Comparison of ENCODE assay signal across 13 cellular contexts in the genomic region with DNA sequence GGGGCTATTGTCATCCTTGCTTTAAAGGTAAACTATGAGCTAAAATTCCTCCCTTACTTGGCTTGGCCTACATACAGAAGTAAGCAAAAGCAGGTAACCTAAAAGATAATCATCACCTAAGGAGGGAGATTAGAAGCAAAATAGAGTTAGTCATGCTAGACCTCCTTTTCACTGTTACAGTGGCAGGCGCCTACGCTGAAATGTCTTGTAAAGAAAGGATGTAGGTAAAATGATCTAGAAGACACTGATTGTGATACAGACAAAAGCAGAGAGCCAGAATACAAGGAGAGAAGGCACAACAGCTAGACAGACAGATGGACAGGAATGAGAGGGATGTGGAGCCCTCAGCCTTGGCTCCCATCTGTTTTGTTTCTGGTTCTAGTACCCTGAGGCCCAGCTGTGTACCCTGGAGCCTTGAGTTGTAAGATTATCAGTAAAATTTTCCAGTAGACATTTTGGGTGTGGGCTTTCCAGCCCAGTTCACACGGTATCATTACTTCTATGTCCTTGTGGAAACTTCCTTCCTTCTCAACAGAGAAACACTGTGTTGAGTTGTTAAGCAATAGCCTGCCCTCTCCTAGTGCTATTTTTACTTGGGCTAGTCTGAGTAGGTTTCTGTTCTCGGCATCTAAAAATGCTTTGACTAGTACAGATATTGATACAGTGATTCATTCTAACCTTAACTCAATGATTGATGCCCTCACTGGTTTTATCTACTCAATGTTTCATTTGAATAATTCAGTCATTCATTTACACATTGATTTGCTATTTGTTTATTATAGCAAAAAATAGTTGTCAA. TPM values are rescaled to one million over a fixed set of nuclear protein-coding genes. Genes with fewer than 3 reads are reported as not detected.
DNase-seq lines count a peak whose midpoint lies in the region; ATAC-seq, FAIRE-seq and TF ChIP-seq lines count a peak whose summit lies in the region.
"Had no signal": no experiment of that assay in that cellular context is flagged by ENCODE, and none has a peak within 500 bp of the region (broad histone marks: within the 10 kb centered on the region; RNA-seq: fewer than 3 reads in every experiment).

No MANE protein-coding gene starts in this region.

- peak overlapping the region; percentile 48; the same call in 1 of the 2 replicates for H2BK5ac ChIP-seq in H1 (ENCODE audit: low read depth, low read length)

- peak overlapping the region; percentile 95 for H2BK20ac ChIP-seq in H1 (ENCODE audit: low read length)

- H3K79me2 ChIP-seq in H1 (ENCODE audit: control insufficient read depth in 1 of 2, insufficient read depth in 2 of 2, low read length in 2 of 2), result no peaks in the 10 kb centered on the region

- POLR2A ChIA-PET in H1 (lab: Charles Lee; ENCODE audit: partially characterized antibody), result interaction anchor here (0.5 to 2.8 kb wide), 2 partner anchors 9 to 458 kb away, joined by 3 to 12 read pairs; no protein-coding TSS in a partner anchor

- H3K9me3 ChIP-seq in H1 (ENCODE audit: insufficient read depth in 2 of 2, low read depth in 1 of 2, low read length in 1 of 2), result peaks cover 4 to 5% of the 10 kb centered on the region in 2 experiments; a peak in 2 of 4 replicates
- no peaks in the 10 kb centered on the region for H3K9me3 ChIP-seq in mucosa of descending colon
- H3K9me3 ChIP-seq: suprapubic skin had no signal

- no peak overlapping the region for H3K56ac ChIP-seq in H1 (replicated peaks; ENCODE audit: insufficient read length, low read depth, low read length)

- 84% methylated on average over 4 of the region's 4 CpGs; no CpG with 5 or more reads in 1 of the 2 experiments for whole genome bisulfite sequencing in H1 (ENCODE audit: extremely low coverage in 1 of 2, insufficient coverage in 1 of 2, insufficient read length in 1 of 2, insufficient replicate concordance in 2 of 2, low coverage in 1 of 2, low lambda C conversion rate in 2 of 2, missing lambda C conversion rate in 1 of 2), 2 experiments

- H4K5ac ChIP-seq in H1 (ENCODE audit: insufficient read length, low read depth, low read length), result no peak overlapping the region

- H3K23ac ChIP-seq in H1 (ENCODE audit: insufficient read length), result no peak overlapping the region

- peak overlapping the region; percentile 17 for H3K18ac ChIP-seq in H1 (ENCODE audit: extremely low read depth, low read length)

- H2BK120ac ChIP-seq in H1 (replicated peaks; ENCODE audit: low read depth, low read length), result no peak overlapping the region

- no peaks in the 10 kb centered on the region for H3K36me3 ChIP-seq in H1 (ENCODE audit: control insufficient read depth in 2 of 4, insufficient read depth in 4 of 4, low read length in 3 of 4)
- no peaks in the 10 kb centered on the region for H3K36me3 ChIP-seq in mucosa of descending colon (ENCODE audit: low read depth)
- H3K36me3 ChIP-seq: suprapubic skin had no signal

- no peak overlapping the region for H3K27ac ChIP-seq in H1 (ENCODE audit: low read depth, low read length)
- H3K27ac ChIP-seq: suprapubic skin had no signal

- H2AFZ ChIP-seq in H1 (ENCODE audit: low read length), result no peak overlapping the region

- H3K79me1 ChIP-seq in H1 (ENCODE audit: low read depth, low read length), result no peaks in the 10 kb centered on the region; the same call in 1 of the 2 replicates

- peak overlapping the region; percentile 40 for H2BK12ac ChIP-seq in H1 (ENCODE audit: low read depth, low read length)

- no peaks in the 10 kb centered on the region; a peak in 1 of 7 replicates for H3K27me3 ChIP-seq in H1 (replicated peaks in 1 of 4; ENCODE audit: control insufficient read depth in 3 of 4, extremely low read depth in 1 of 4, insufficient read depth in 3 of 4, low read length in 3 of 4)
- H3K27me3 ChIP-seq: suprapubic skin had no signal

- DNase-seq in H1 (ENCODE audit: low read depth in 1 of 2, low spot score in 2 of 2) (no peak), NCI-H128 (lab: John Stamatoyannopoulos, UW; ENCODE audit: unreplicated experiment) (no peak), NCI-H2029 (lab: John Stamatoyannopoulos, UW) (no peak), GM20000 (ENCODE audit: low spot score) (no peak), mucosa of descending colon (no peak)
- DNase-seq: amniotic stem cell, DND-41, NCI-H146 had no signal

- no peak overlapping the region for H3K4me2 ChIP-seq in H1 (ENCODE audit: insufficient read depth in 1 of 2, low read depth in 2 of 2, low read length in 2 of 2)

- peak; percentile 89 for ATAC-seq in GM18907 (IDR thresholded peaks at IDR 0.05; ENCODE audit: unreplicated experiment)
- ATAC-seq in GM21717 (IDR thresholded peaks at IDR 0.05; ENCODE audit: unreplicated experiment), result peak; percentile 95
- peak; percentile 88 for ATAC-seq in HG03159 (IDR thresholded peaks at IDR 0.05; ENCODE audit: unreplicated experiment)
- no peak for ATAC-seq in mucosa of descending colon
- ATAC-seq: HCT116 had no signal

- peaks cover 0 to 19% (median 8%) of the 10 kb centered on the region in 4 experiments; a peak in 4 of 7 replicates for H3K4me1 ChIP-seq in H1 (replicated peaks in 1 of 4; ENCODE audit: control insufficient read depth in 3 of 4, insufficient read depth in 4 of 4, low read length in 3 of 4)
- no peaks in the 10 kb centered on the region for H3K4me1 ChIP-seq in mucosa of descending colon (ENCODE audit: low read depth)
- H3K4me1 ChIP-seq: suprapubic skin had no signal

- FAIRE-seq in H1 (lab: Jason Lieb, UNC), result no peak

- H4K20me1 ChIP-seq in H1 (replicated peaks in 1 of 2; ENCODE audit: control insufficient read depth in 1 of 2, insufficient read depth in 2 of 2, low read length in 2 of 2), result no peaks in the 10 kb centered on the region

- CTCF ChIA-PET in H1 (lab: Charles Lee; ENCODE audit: partially characterized antibody), result interaction anchor here (0.9 to 2.0 kb wide), 4 partner anchors 11 to 178 kb away, joined by 3 to 8 read pairs (median 6); no protein-coding TSS in a partner anchor

- no peak for TF ChIP-seq EP300 in H1 (IDR thresholded peaks at IDR 0.05; ENCODE audit: borderline replicate concordance in 1 of 2, low read depth in 2 of 2, low read length in 2 of 2)

- no peak for TF ChIP-seq RAD21 in H1 (IDR thresholded peaks at IDR 0.05 in 1 of 2, conservative IDR thresholded peaks at IDR 0.05 in 1 of 2; ENCODE audit: low read depth in 2 of 2, low read length in 2 of 2)

- no peaks in the 10 kb centered on the region for H3K23me2 ChIP-seq in H1 (ENCODE audit: low read depth, low read length)

- H3K9ac ChIP-seq in H1 (replicated peaks in 1 of 4; ENCODE audit: extremely low read depth in 1 of 4, low read depth in 3 of 4, low read length in 3 of 4), result no peak overlapping the region; a peak in 1 of 7 replicates

- no peak overlapping the region for H3K14ac ChIP-seq in H1 (ENCODE audit: insufficient read length)

- H4K8ac ChIP-seq in H1 (ENCODE audit: extremely low read depth, insufficient read depth, low read length), result no peak overlapping the region

- no peak for TF ChIP-seq POLR2A in H1 (IDR thresholded peaks at IDR 0.05; ENCODE audit: control extremely low read depth in 1 of 2, low read depth in 2 of 2, low read length in 2 of 2)

- intact Hi-C loops in mucosa of descending colon (cut with DNase I, micrococcal nuclease), result no loop called here

- 0 out of 2 replicates have a peak overlapping the region, but pooled peaks have one; percentile 40 for H2AK5ac ChIP-seq in H1 (ENCODE audit: low read depth, low read length)

- H3K4ac ChIP-seq in H1 (replicated peaks; ENCODE audit: insufficient read length, low read depth, low read length), result no peak overlapping the region

- H3K4me3 ChIP-seq in H1 (ENCODE audit: extremely low read depth in 1 of 4, insufficient read depth in 2 of 4, low read depth in 3 of 4, low read length in 4 of 4) (no peak overlapping the region), mucosa of descending colon (no peak overlapping the region)
- H3K4me3 ChIP-seq: suprapubic skin had no signal

- H2BK15ac ChIP-seq in H1 (ENCODE audit: low read length), result peak overlapping the region; percentile 61

- no peak overlapping the region for H4K91ac ChIP-seq in H1 (replicated peaks; ENCODE audit: insufficient read length, low read length)

- no peak for TF ChIP-seq CTCF in H1 (IDR thresholded peaks at IDR 0.05; ENCODE audit: control extremely low read depth in 1 of 3, insufficient read depth in 1 of 3, low read depth in 1 of 3, low read length in 3 of 3)
- no peak for TF ChIP-seq CTCF in GM20000 (IDR thresholded peaks at IDR 0.05; ENCODE audit: extremely low read depth, missing control alignments)
- TF ChIP-seq CTCF in mucosa of descending colon (IDR thresholded peaks at IDR 0.05), result no peak

TF ChIP-seq in H1, 55 proteins besides CTCF, POLR2A, EP300 and RAD21 (continues in another document):
- TF ChIP-seq BACH1 (IDR thresholded peaks at IDR 0.05; ENCODE audit: low read length) (no peak), RBBP5 (IDR thresholded peaks at IDR 0.05; ENCODE audit: borderline replicate concordance, low read depth, low read length) (no peak), CHD1 (IDR thresholded peaks at IDR 0.05; ENCODE audit: low read depth, low read length) (no peak), TAF1 (IDR thresholded peaks at IDR 0.05; ENCODE audit: low read depth, low read length) (no peak), POU5F1 (IDR thresholded peaks at IDR 0.05; ENCODE audit: low read depth, low read length) (no peak), ZNF274 (IDR thresholded peaks at IDR 0.05; ENCODE audit: borderline replicate concordance, extremely low read depth, low read length) (no peak), JUND (IDR thresholded peaks at IDR 0.05; ENCODE audit: low read length) (no peak), ASH2L (IDR thresholded peaks at IDR 0.05; ENCODE audit: low read length) (no peak)
- TF ChIP-seq, protein P1, sequence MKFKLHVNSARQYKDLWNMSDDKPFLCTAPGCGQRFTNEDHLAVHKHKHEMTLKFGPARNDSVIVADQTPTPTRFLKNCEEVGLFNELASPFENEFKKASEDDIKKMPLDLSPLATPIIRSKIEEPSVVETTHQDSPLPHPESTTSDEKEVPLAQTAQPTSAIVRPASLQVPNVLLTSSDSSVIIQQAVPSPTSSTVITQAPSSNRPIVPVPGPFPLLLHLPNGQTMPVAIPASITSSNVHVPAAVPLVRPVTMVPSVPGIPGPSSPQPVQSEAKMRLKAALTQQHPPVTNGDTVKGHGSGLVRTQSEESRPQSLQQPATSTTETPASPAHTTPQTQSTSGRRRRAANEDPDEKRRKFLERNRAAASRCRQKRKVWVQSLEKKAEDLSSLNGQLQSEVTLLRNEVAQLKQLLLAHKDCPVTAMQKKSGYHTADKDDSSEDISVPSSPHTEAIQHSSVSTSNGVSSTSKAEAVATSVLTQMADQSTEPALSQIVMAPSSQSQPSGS (IDR thresholded peaks at IDR 0.05; ENCODE audit: low read length), result no peak

RNA-seq across cellular contexts. Expression of a gene that starts 7.7 kb away (rescaled TPM):
- not detected in 2 replicates for total RNA-seq in H1 (2021; fragmentation: NEBNext Ultra II Directional; extraction: Animal tissue kit (Norgen Biotek cat#: 25700))
- not detected in 2 replicates for polyA plus RNA-seq in H1 (2011; rRNA removed)
- not detected for polyA plus RNA-seq in H1 (2011; cell fraction: cytosol; rRNA removed)
- not detected for polyA plus RNA-seq in H1 (2011; cell fraction: nucleus; rRNA removed)
- not detected in 4 replicates for polyA plus RNA-seq in H1 (2012, experiment 1 of 2)
- not detected for polyA plus RNA-seq in H1 (2012, experiment 2 of 2)
- not detected for polyA plus RNA-seq in H1 (2013, experiment 1 of 2)
- polyA plus RNA-seq in H1 (2013, experiment 2 of 2), result not detected
- polyA minus RNA-seq in H1 (2011; rRNA and poly(A)+ RNA removed), result not detected in 2 replicates
- polyA minus RNA-seq in H1 (2011; cell fraction: cytosol; rRNA and poly(A)+ RNA removed), result not detected
- not detected for polyA minus RNA-seq in H1 (2011; cell fraction: nucleus; rRNA and poly(A)+ RNA removed)
- total RNA-seq in mucosa of descending colon, result not detected
- total RNA-seq: suprapubic skin had no signal
